8 cellular contexts compared by ENCODE assay signal in genomic region chr12:69007166-69007857, GRCh38.
DNase-seq lines count a peak whose midpoint lies in the region; ATAC-seq and TF ChIP-seq lines count a peak whose summit lies in the region.

No MANE protein-coding gene starts in this region.

- DNase-seq in ELF-1 (ENCODE audit: low read depth, low spot score) (peak; percentile 69), NCI-H187 treated with DMSO at 0.1 percent for 48 hours (lab: John Stamatoyannopoulos, UW) (peak; percentile 63), adipocyte (ENCODE audit: low read depth) (peak; percentile 82), kidney tubule cell (ENCODE audit: low spot score) (peak; percentile 39), vagina (ENCODE audit: extremely low spot score in 2 of 2) (no peak), posterior vena cava (ENCODE audit: low spot score) (no peak)

- H3K27ac ChIP-seq in vagina = peak overlapping the region; percentile 63

- intact Hi-C loops in vagina (cut with DNase I) (no loop called here), posterior vena cava (cut with DNase I) (no loop called here)

- H3K9me3 ChIP-seq in adipocyte (ENCODE audit: control insufficient read depth, low read length) (no peaks in the 10 kb centered on the region), vagina (no peaks in the 10 kb centered on the region)

- H3K36me3 ChIP-seq in adipocyte (ENCODE audit: control insufficient read depth, insufficient read depth, low read length, severe bottlenecking) (no peaks in the 10 kb centered on the region), vagina (no peaks in the 10 kb centered on the region)

- TF ChIP-seq POLR2A in vagina (IDR thresholded peaks at IDR 0.05) = no peak

- H3K4me1 ChIP-seq in adipocyte (ENCODE audit: control insufficient read depth, insufficient read depth, low read length) (peaks cover 28% of the 10 kb centered on the region), vagina (peaks cover 23% of the 10 kb centered on the region)

- H3K27me3 ChIP-seq in adipocyte (replicated peaks; ENCODE audit: control insufficient read depth, insufficient read depth, low read length) (no peaks in the 10 kb centered on the region), vagina (no peaks in the 10 kb centered on the region)

- ATAC-seq in HG03457 (IDR thresholded peaks at IDR 0.05; ENCODE audit: unreplicated experiment) (no peak), HG02759 (IDR thresholded peaks at IDR 0.05; ENCODE audit: unreplicated experiment) (no peak)

- peak overlapping the region; percentile 76 for H3K9ac ChIP-seq in adipocyte (ENCODE audit: low read length)

- H3K4me3 ChIP-seq in adipocyte (ENCODE audit: low read length) (peak overlapping the region; percentile 66), vagina (peak overlapping the region in 1 of 2 donors; percentile 13)

- TF ChIP-seq CTCF in vagina (IDR thresholded peaks at IDR 0.05) = no peak

Comparison
In these comparisons a context has a peak if more than half of its experiments do, and no peak if none do; other contexts are left out.
1. DNase-seq: peak in ELF-1 (single experiment), NCI-H187 treated with DMSO at 0.1 percent for 48 hours (single experiment), adipocyte (single experiment) and kidney tubule cell (single experiment); none in vagina (0 of 2) and posterior vena cava (single experiment).